ENCODE assay signal across 1 cellular context in the genomic region with DNA sequence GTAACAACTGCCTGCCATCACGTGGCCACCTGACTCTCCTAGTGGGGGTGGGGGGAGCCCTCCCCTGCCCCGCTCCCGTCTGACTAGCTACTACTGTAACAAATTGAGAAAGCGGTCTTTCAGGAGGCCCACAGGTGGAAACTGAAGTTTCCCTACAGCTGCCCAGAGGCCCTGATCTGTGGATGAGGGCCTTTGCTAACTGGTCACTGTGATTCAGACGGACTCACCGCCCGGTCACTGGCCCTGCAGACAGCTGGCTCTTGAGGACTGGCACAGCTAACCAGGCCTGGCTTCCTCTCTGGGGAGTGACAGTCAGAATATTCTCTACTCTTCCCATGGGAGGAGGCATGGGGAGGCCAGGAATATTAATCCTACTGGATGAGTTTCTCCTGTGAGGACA.
A peak's percentile ranks its signal among the peaks of the same experiment; 100 is the strongest.
TF ChIP-seq lines count a peak whose summit lies in the region.

No MANE protein-coding gene starts in this region.

TF ChIP-seq in HCT116, 20 proteins besides CTCF, POLR2A, EP300 and RAD21:
- TF ChIP-seq CEBPB (IDR thresholded peaks at IDR 0.05; ENCODE audit: low read depth) (no peak), ZFX (IDR thresholded peaks at IDR 0.05) (0 out of 2 replicates have a peak, but pooled peaks have one; percentile 5)
